Comparison of ENCODE assay signal across 9 cellular contexts in the genomic region with DNA sequence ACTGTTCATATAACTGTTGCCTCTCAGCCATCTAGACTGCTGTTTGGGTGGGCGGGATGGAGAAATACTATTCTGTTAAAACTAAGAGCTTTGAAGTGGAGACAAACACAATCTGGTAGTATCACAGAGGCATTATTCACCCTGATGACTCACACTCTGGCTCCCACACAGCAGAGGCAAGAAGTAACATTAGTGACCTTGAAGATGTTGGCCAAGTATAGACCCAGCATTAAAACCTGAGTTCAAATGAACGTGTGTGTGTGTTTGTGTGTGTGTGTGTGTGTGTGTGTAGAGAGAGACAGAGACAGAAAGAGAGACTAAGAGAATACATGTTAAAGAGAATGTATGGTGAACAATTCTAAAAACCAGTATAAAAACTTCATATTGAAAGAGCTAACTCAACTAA.
A peak's percentile ranks its signal among the peaks of the same experiment; 100 is the strongest.
DNase-seq lines count a peak whose midpoint lies in the region; TF ChIP-seq lines count a peak whose summit lies in the region.
"Had no signal": no experiment of that assay in that cellular context is flagged by ENCODE, and none has a peak within 500 bp of the region (broad histone marks: within the 10 kb centered on the region; RNA-seq: fewer than 3 reads in every experiment).

No MANE protein-coding gene starts in this region.

- H3K36me3 ChIP-seq in KMS-11 (ENCODE audit: insufficient read depth), result no peaks in the 10 kb centered on the region
- H3K36me3 ChIP-seq: upper lobe of left lung had no signal

- H3K79me2 ChIP-seq in KMS-11 (ENCODE audit: insufficient read depth, low read depth), result no peaks in the 10 kb centered on the region

- H3K27ac ChIP-seq in KMS-11, result peak overlapping the region; percentile 83

- H3K27me3 ChIP-seq in KMS-11 (ENCODE audit: insufficient read depth, low read depth), result no peaks in the 10 kb centered on the region
- H3K27me3 ChIP-seq: upper lobe of left lung had no signal

- H3K4me3 ChIP-seq in KMS-11 (IDR thresholded peaks at IDR 0.05; ENCODE audit: insufficient read depth, low read depth, low read length) (no peak overlapping the region), fibroblast of pulmonary artery (replicated peaks; ENCODE audit: low read depth, low read length) (no peak overlapping the region)
- H3K4me3 ChIP-seq: upper lobe of left lung had no signal

- peak overlapping the region; percentile 56; the same call in 1 of the 2 replicates for H3K9ac ChIP-seq in KMS-11

- DNase-seq in CD1c-positive myeloid dendritic cell (ENCODE audit: extremely low spot score), result peak; percentile 76
- DNase-seq in activated CD8-positive, alpha-beta memory T cell treated with anti-CD3 and anti-CD28 coated beads for 4 hours (ENCODE audit: low read depth in 2 of 2), result peak; percentile 48 to 69
- peak; percentile 84 for DNase-seq in fibroblast of pulmonary artery (ENCODE audit: low read depth)
- DNase-seq in stimulated activated CD4-positive, alpha-beta T cell treated with anti-CD3 and anti-CD28 coated beads, TNF-alpha, amount 100 ng/mL, for 48 hours (ENCODE audit: low read depth in 3 of 3), result peak; percentile 44 to 68 (median 59)
- DNase-seq in putamen (ENCODE audit: low spot score), result no peak
- DNase-seq in NCI-H1436 treated with DMSO at 0.1 percent for 48 hours (lab: John Stamatoyannopoulos, UW), result no peak
- no peak for DNase-seq in DMS153 (lab: John Stamatoyannopoulos, UW)

- H4K20me1 ChIP-seq in KMS-11 (ENCODE audit: insufficient read depth), result no peaks in the 10 kb centered on the region

- H3K4me1 ChIP-seq in KMS-11 (ENCODE audit: low read depth, poor library complexity, severe bottlenecking), result peaks cover 82% of the 10 kb centered on the region

- H3K4me2 ChIP-seq in KMS-11, result peak overlapping the region; percentile 74

- peak overlapping the region; percentile 55; the same call in 1 of the 2 replicates for H2AFZ ChIP-seq in KMS-11 (ENCODE audit: low read depth)

- TF ChIP-seq CTCF in KMS-11 (conservative IDR thresholded peaks at IDR 0.05; ENCODE audit: low read depth, low read length), result no peak
- no peak for TF ChIP-seq CTCF in fibroblast of pulmonary artery (IDR thresholded peaks at IDR 0.05; ENCODE audit: low read length, missing control alignments)

Comparison
In these comparisons a context has a peak if more than half of its experiments do, and no peak if none do; other contexts are left out.
1. DNase-seq: peak in CD1c-positive myeloid dendritic cell (single experiment), activated CD8-positive, alpha-beta memory T cell treated with anti-CD3 and anti-CD28 coated beads for 4 hours (2 of 2), fibroblast of pulmonary artery (single experiment) and stimulated activated CD4-positive, alpha-beta T cell treated with anti-CD3 and anti-CD28 coated beads, TNF-alpha, amount 100 ng/mL, for 48 hours (3 of 3); none in putamen (single experiment), NCI-H1436 treated with DMSO at 0.1 percent for 48 hours (single experiment) and DMS153 (single experiment).